In genomic region chr2:120543899-120544298, GRCh38 we compare ENCODE assay signal across 16 cellular contexts.
A peak's percentile ranks its signal among the peaks of the same experiment; 100 is the strongest.
DNase-seq lines count a peak whose midpoint lies in the region; ATAC-seq and TF ChIP-seq lines count a peak whose summit lies in the region.
"Had no signal": no experiment of that assay in that cellular context is flagged by ENCODE, and none has a peak within 500 bp of the region (broad histone marks: within the 10 kb centered on the region; RNA-seq: fewer than 3 reads in every experiment).

No MANE protein-coding gene starts in this region.

- H2BK20ac ChIP-seq in IMR-90 (ENCODE audit: low read depth, low read length): peak overlapping the region; percentile 32; the same call in 1 of the 2 replicates

- no peak overlapping the region for H4K5ac ChIP-seq in IMR-90 (ENCODE audit: low read depth, low read length)

- no peak overlapping the region for H3K14ac ChIP-seq in IMR-90 (replicated peaks; ENCODE audit: low read depth, low read length)

- in situ Hi-C loops in IMR-90 (cut with MboI; ENCODE audit: low sequenced_read_pairs): no loop called here

- H2BK5ac ChIP-seq in IMR-90 (ENCODE audit: low read depth, low read length, poor library complexity, severe bottlenecking): no peak overlapping the region

- peaks cover 34% of the 10 kb centered on the region for H3K4me1 ChIP-seq in IMR-90 (ENCODE audit: control insufficient read depth, insufficient read depth, low read length)
- peaks cover 12 to 20% (median 16%) of the 10 kb centered on the region in 4 donors for H3K4me1 ChIP-seq in stomach

- DNase-seq in IMR-90: no peak
- DNase-seq in dermis blood vessel endothelial cell: peak; percentile 91
- DNase-seq in lung microvascular endothelial cell (ENCODE audit: low read depth in 2 of 2): peak; percentile 81 to 87
- DNase-seq in stomach: no peak
- DNase-seq in dedifferentiated amniotic fluid mesenchymal stem cell (ENCODE audit: extremely low spot score): no peak
- DNase-seq in substantia nigra (lab: John Stamatoyannopoulos, UW): no peak
- no peak for DNase-seq in GM19240 (ENCODE audit: insufficient read length, low spot score)
- DNase-seq: ACHN; CD4-positive, alpha-beta memory T cell; DND-41; GDM1; NCI-H1436 treated with DMSO at 0.1 percent for 48 hours; NCI-H2107; NCI-H226; NCI-H526 had no signal

- ATAC-seq in IMR-90 (ENCODE audit: low read depth): no peak
- ATAC-seq: HCT116 had no signal

- dilution Hi-C loops in IMR-90 (cut with HindIII; ENCODE audit: low sequenced_read_pairs, unreplicated experiment): no loop called here

- peak overlapping the region; percentile 83 for H4K91ac ChIP-seq in IMR-90 (ENCODE audit: insufficient read depth, low read depth, low read length)

- peak overlapping the region; percentile 58 for H2AK5ac ChIP-seq in IMR-90 (ENCODE audit: low read depth, low read length)

- no peak overlapping the region for H4K8ac ChIP-seq in IMR-90 (ENCODE audit: low read depth in 2 of 2, low read length in 2 of 2)

- H3K27me3 ChIP-seq in IMR-90 (ENCODE audit: control insufficient read depth, insufficient read depth, low read length) (peaks cover 2% of the 10 kb centered on the region; the same call in 1 of the 2 replicates), stomach (no peaks in the 10 kb centered on the region)

- H3K36me3 ChIP-seq in IMR-90 (ENCODE audit: control insufficient read depth, insufficient read depth, low read length) (no peaks in the 10 kb centered on the region), stomach (no peaks in the 10 kb centered on the region)

- peak overlapping the region; percentile 50; the same call in 1 of the 2 replicates for H2BK120ac ChIP-seq in IMR-90 (ENCODE audit: low read depth, low read length)

- no peaks in the 10 kb centered on the region for H3K79me1 ChIP-seq in IMR-90 (ENCODE audit: low read depth in 1 of 2, low read length in 2 of 2)

- 80% methylated on average over 3 of the region's 16 CpGs; no CpG with 5 or more reads in 1 of the 2 experiments for WGBS in IMR-90 (ENCODE audit: extremely low coverage in 2 of 2, insufficient read length in 1 of 2), 2 experiments
- WGBS in stomach, 5 donors: 73 to 84% (median 79%) methylated on average over 16 of the region's 16 CpGs

- H3K4me3 ChIP-seq in IMR-90 (ENCODE audit: insufficient read depth, low read depth, low read length): no peak overlapping the region
- H3K4me3 ChIP-seq in stomach: no peak overlapping the region

- no peak overlapping the region for H3K4me2 ChIP-seq in IMR-90 (ENCODE audit: low read depth, low read length)

- TF ChIP-seq EP300 in stomach (IDR thresholded peaks at IDR 0.05): peak; percentile 65

- H4K20me1 ChIP-seq in IMR-90 (ENCODE audit: insufficient read depth, low read length): no peaks in the 10 kb centered on the region

- no peak overlapping the region for H3K23ac ChIP-seq in IMR-90 (ENCODE audit: low read depth, low read length)

- no peak for TF ChIP-seq POLR2A in IMR-90 (IDR thresholded peaks at IDR 0.05; ENCODE audit: low read depth, low read length)
- TF ChIP-seq POLR2A in stomach (IDR thresholded peaks at IDR 0.05): no peak

- BruUV-seq in IMR-90 (replicated peaks; lab: Mats Ljungman, UMichigan): no TSS peak

- CTCF ChIA-PET in IMR-90 (lab: Yijun Ruan, JAX): no interaction called here

- H3K4ac ChIP-seq in IMR-90 (ENCODE audit: low read depth, low read length): 0 out of 2 replicates have a peak overlapping the region, but pooled peaks have one; percentile 8

- no peak overlapping the region for H2AFZ ChIP-seq in IMR-90 (replicated peaks; ENCODE audit: low read length, poor library complexity)

- H3K9me3 ChIP-seq in IMR-90 (ENCODE audit: control insufficient read depth, insufficient read depth, low read length): no peaks in the 10 kb centered on the region
- H3K9me3 ChIP-seq in stomach: no peaks in the 10 kb centered on the region

- peaks cover 23% of the 10 kb centered on the region for H3K9me1 ChIP-seq in IMR-90 (ENCODE audit: insufficient read depth, low read length)

- no peak overlapping the region for H3K56ac ChIP-seq in IMR-90 (ENCODE audit: extremely low read depth, insufficient read depth, low read length)

- intact Hi-C loops in IMR-90 (cut with micrococcal nuclease): no loop called here
- intact Hi-C loops in stomach (cut with DNase I; ENCODE audit: low total_unique reads): no loop called here

- peak overlapping the region; percentile 61; the same call in 1 of the 3 replicates for H2BK15ac ChIP-seq in IMR-90 (ENCODE audit: low read depth, low read length)

- POLR2A ChIA-PET in IMR-90 (lab: Charles Lee; ENCODE audit: unreplicated experiment): no interaction called here

- no peak for TF ChIP-seq CTCF in IMR-90 (conservative IDR thresholded peaks at IDR 0.05; ENCODE audit: low read depth, low read length)
- TF ChIP-seq CTCF in stomach (IDR thresholded peaks at IDR 0.05): no peak

- no peak overlapping the region for H3K18ac ChIP-seq in IMR-90 (ENCODE audit: low read depth, low read length)

- no peak for TF ChIP-seq RAD21 in IMR-90 (IDR thresholded peaks at IDR 0.05; ENCODE audit: low read length)

- H3K27ac ChIP-seq in IMR-90 (ENCODE audit: insufficient read depth, low read length): no peak overlapping the region
- H3K27ac ChIP-seq in stomach: peak overlapping the region in 1 of 5 donors; percentile 35
- H3K27ac ChIP-seq in substantia nigra (ENCODE audit: low read depth, low read length, poor library complexity, severe bottlenecking): no peak overlapping the region

- H3K9ac ChIP-seq in IMR-90 (ENCODE audit: low read depth, low read length): no peak overlapping the region

- no peak overlapping the region for H2AK9ac ChIP-seq in IMR-90 (replicated peaks; ENCODE audit: low read depth, low read length, poor library complexity)

TF ChIP-seq in IMR-90, 13 proteins besides CTCF, POLR2A, EP300 and RAD21:
- TF ChIP-seq CHD1 (IDR thresholded peaks at IDR 0.05; ENCODE audit: low read depth, low read length) (no peak), MXI1 (IDR thresholded peaks at IDR 0.05; ENCODE audit: borderline replicate concordance, low read depth, low read length) (no peak), FOS (IDR thresholded peaks at IDR 0.05; ENCODE audit: low read depth, low read length) (no peak), USF2 (IDR thresholded peaks at IDR 0.05; ENCODE audit: low read depth, low read length) (no peak), BHLHE40 (IDR thresholded peaks at IDR 0.05; ENCODE audit: low read depth, low read length) (no peak), MAZ (IDR thresholded peaks at IDR 0.05; ENCODE audit: borderline replicate concordance, low read depth, low read length) (no peak), NFE2L2 (IDR thresholded peaks at IDR 0.05; ENCODE audit: low read depth, low read length) (no peak), SMC3 (IDR thresholded peaks at IDR 0.05; ENCODE audit: low read depth, low read length) (no peak), ELK1 (IDR thresholded peaks at IDR 0.05; ENCODE audit: borderline replicate concordance, low read depth, low read length) (no peak), CEBPB (IDR thresholded peaks at IDR 0.05; ENCODE audit: low read depth, low read length) (no peak), RCOR1 (IDR thresholded peaks at IDR 0.05; ENCODE audit: insufficient replicate concordance, low read length) (no peak), MAFK (IDR thresholded peaks at IDR 0.05; ENCODE audit: low read depth, low read length) (no peak)
TF ChIP-seq in IMR-90: peak in this region for 0.

Comparison
In these comparisons a context has a peak if more than half of its experiments do, and no peak if none do; other contexts are left out.
1. DNase-seq: peak in dermis blood vessel endothelial cell (single experiment) and lung microvascular endothelial cell (2 of 2); none in IMR-90 (single experiment), stomach (single experiment), dedifferentiated amniotic fluid mesenchymal stem cell (single experiment), substantia nigra (0 of 49) and GM19240 (single experiment).